9 cellular contexts compared by ENCODE assay signal in the genomic region with DNA sequence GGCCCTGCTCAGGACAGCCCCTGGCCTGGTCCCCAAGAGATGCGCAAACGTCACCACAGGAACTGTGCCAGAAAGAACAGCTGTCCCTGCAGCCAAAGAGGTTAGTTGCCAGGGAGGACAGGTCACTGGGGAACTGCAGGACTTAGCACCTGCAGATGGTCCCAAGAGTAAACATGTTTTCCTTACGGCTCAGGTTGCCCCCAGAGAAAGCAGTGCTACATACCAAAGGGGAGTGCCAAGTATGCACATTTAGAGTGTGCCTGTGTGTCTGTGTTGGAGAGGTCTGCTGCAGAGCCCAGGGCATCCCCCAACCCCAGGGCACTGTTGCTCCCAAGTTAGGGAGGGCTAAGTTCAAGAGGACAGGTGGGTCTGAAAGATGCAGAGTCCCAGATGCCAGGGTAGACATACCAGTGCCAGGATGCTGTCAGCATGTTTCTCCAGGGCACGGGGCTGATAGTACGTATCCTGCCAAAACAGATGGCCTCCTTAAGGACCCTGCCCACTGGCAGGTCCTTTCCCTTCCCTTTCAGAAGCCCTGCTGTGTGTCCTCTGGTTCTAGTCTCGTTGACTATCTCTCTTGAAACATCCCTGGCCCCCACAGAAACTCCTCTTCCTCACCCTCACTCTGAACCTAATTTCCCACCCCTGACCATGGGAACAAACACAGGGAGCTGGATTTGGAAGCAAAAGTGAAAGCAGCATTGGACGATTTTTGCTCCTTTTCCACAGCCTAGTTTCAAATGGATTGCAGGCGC. TPM values are rescaled to one million over a fixed set of nuclear protein-coding genes. Genes with fewer than 3 reads are reported as not detected.
DNase-seq lines count a peak whose midpoint lies in the region; ATAC-seq and TF ChIP-seq lines count a peak whose summit lies in the region.
"Had no signal": no experiment of that assay in that cellular context is flagged by ENCODE, and none has a peak within 500 bp of the region (broad histone marks: within the 10 kb centered on the region; RNA-seq: fewer than 3 reads in every experiment).

No MANE protein-coding gene starts in this region.

- peaks cover 32% of the 10 kb centered on the region for H3K36me3 Mint-ChIP-seq in brain

- no peak for TF ChIP-seq EP300 in tibial nerve (IDR thresholded peaks at IDR 0.05)

- TF ChIP-seq RAD21 in liver (IDR thresholded peaks at IDR 0.05): no peak

- TF ChIP-seq POLR2A in tibial nerve (IDR thresholded peaks at IDR 0.05): no peak

- H3K27me3 Mint-ChIP-seq in brain: peaks cover 4% of the 10 kb centered on the region

- H3K27me3 ChIP-seq in liver (ENCODE audit: control insufficient read depth in 4 of 4, insufficient read depth in 4 of 4, low read length in 3 of 4) (no peaks in the 10 kb centered on the region), tibial nerve (no peaks in the 10 kb centered on the region)

- WGBS in liver: 21% methylated on average over 8 of the region's 8 CpGs
- WGBS in tibial nerve, 2 donors: 12 to 19% methylated on average over 8 of the region's 8 CpGs

- peak; percentile 40 for DNase-seq in DMS 273 treated with DMSO at 0.1 percent for 48 hours (lab: John Stamatoyannopoulos, UW)
- peak; percentile 44 for DNase-seq in NCI-H146 treated with DMSO at 0.1 percent for 48 hours (lab: John Stamatoyannopoulos, UW; ENCODE audit: unreplicated experiment)
- DNase-seq in tibial nerve (ENCODE audit: low spot score in 2 of 2): no peak
- no peak for DNase-seq in stimulated activated CD4-positive, alpha-beta T cell treated with anti-CD3 and anti-CD28 coated beads, Interleukin-2, amount 100 ng/mL, for 48 hours

- H3K4me1 ChIP-seq in liver (ENCODE audit: control insufficient read depth in 4 of 4, insufficient read depth in 4 of 4, low read length in 3 of 4) (peaks cover 0 to 17% (median 14%) of the 10 kb centered on the region in 4 donors), tibial nerve (peaks cover 0 to 38% (median 16%) of the 10 kb centered on the region in 4 donors)

- H3K4me3 ChIP-seq in liver (ENCODE audit: low read depth in 1 of 3, low read length in 3 of 3): peak overlapping the region; percentile 72 to 96 (median 73)
- peak overlapping the region; percentile 61 to 92 (median 76) for H3K4me3 ChIP-seq in tibial nerve

- TF ChIP-seq CTCF in brain (conservative IDR thresholded peaks at IDR 0.05) (no peak), liver (IDR thresholded peaks at IDR 0.05; ENCODE audit: low read depth, low read length, missing input control) (no peak), tibial nerve (IDR thresholded peaks at IDR 0.05) (no peak)

- peaks cover 24% of the 10 kb centered on the region for H3K4me1 Mint-ChIP-seq in brain

- H3K9me3 ChIP-seq in liver (ENCODE audit: control insufficient read depth in 4 of 4, low read length in 3 of 4): no peaks in the 10 kb centered on the region
- H3K9me3 ChIP-seq in tibial nerve: no peaks in the 10 kb centered on the region

- ATAC-seq in esophagus mucosa (no peak), HG02759 (IDR thresholded peaks at IDR 0.05; ENCODE audit: unreplicated experiment) (no peak)

- peak overlapping the region; percentile 85 to 98 for H3K9ac ChIP-seq in liver (ENCODE audit: low read depth in 1 of 2, low read length in 2 of 2)

- H3K9me3 Mint-ChIP-seq in brain: no peaks in the 10 kb centered on the region

- peaks cover 2 to 7% (median 5%) of the 10 kb centered on the region in 4 donors for H3K36me3 ChIP-seq in liver (ENCODE audit: control insufficient read depth in 4 of 4, insufficient read depth in 3 of 4, low read depth in 1 of 4, low read length in 3 of 4)
- H3K36me3 ChIP-seq in tibial nerve: peaks cover 0 to 33% (median 0%) of the 10 kb centered on the region in 3 donors

- H3K27ac Mint-ChIP-seq in brain: peak overlapping the region; percentile 88 to 100 (median 99)

- peak overlapping the region; percentile 91 to 97 (median 96) for H3K4me3 Mint-ChIP-seq in brain

- peak overlapping the region; percentile 94 for H3K27ac ChIP-seq in liver (ENCODE audit: low read depth in 1 of 2, low read length in 2 of 2)
- peak overlapping the region; percentile 89 to 98 (median 96) for H3K27ac ChIP-seq in tibial nerve

TF ChIP-seq in liver, 16 proteins besides CTCF, POLR2A, EP300 and RAD21:
- no peak for TF ChIP-seq JUND (IDR thresholded peaks at IDR 0.05)
- no peak for TF ChIP-seq YY1 (IDR thresholded peaks at IDR 0.05)
- TF ChIP-seq NR2F2 (IDR thresholded peaks at IDR 0.05): no peak
- TF ChIP-seq, protein P1, sequence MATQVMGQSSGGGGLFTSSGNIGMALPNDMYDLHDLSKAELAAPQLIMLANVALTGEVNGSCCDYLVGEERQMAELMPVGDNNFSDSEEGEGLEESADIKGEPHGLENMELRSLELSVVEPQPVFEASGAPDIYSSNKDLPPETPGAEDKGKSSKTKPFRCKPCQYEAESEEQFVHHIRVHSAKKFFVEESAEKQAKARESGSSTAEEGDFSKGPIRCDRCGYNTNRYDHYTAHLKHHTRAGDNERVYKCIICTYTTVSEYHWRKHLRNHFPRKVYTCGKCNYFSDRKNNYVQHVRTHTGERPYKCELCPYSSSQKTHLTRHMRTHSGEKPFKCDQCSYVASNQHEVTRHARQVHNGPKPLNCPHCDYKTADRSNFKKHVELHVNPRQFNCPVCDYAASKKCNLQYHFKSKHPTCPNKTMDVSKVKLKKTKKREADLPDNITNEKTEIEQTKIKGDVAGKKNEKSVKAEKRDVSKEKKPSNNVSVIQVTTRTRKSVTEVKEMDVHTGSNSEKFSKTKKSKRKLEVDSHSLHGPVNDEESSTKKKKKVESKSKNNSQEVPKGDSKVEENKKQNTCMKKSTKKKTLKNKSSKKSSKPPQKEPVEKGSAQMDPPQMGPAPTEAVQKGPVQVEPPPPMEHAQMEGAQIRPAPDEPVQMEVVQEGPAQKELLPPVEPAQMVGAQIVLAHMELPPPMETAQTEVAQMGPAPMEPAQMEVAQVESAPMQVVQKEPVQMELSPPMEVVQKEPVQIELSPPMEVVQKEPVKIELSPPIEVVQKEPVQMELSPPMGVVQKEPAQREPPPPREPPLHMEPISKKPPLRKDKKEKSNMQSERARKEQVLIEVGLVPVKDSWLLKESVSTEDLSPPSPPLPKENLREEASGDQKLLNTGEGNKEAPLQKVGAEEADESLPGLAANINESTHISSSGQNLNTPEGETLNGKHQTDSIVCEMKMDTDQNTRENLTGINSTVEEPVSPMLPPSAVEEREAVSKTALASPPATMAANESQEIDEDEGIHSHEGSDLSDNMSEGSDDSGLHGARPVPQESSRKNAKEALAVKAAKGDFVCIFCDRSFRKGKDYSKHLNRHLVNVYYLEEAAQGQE (IDR thresholded peaks at IDR 0.05): no peak
- TF ChIP-seq FOXA1 (IDR thresholded peaks at IDR 0.05): no peak
- TF ChIP-seq, protein P2, sequence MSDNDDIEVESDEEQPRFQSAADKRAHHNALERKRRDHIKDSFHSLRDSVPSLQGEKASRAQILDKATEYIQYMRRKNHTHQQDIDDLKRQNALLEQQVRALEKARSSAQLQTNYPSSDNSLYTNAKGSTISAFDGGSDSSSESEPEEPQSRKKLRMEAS (IDR thresholded peaks at IDR 0.05): no peak
- no peak for TF ChIP-seq FOXA2 (IDR thresholded peaks at IDR 0.05)
- TF ChIP-seq ZBTB33 (IDR thresholded peaks at IDR 0.05): no peak
- no peak for TF ChIP-seq RXRA (IDR thresholded peaks at IDR 0.05)
- TF ChIP-seq TAF1 (conservative IDR thresholded peaks at IDR 0.05): no peak
- TF ChIP-seq, protein P3, sequence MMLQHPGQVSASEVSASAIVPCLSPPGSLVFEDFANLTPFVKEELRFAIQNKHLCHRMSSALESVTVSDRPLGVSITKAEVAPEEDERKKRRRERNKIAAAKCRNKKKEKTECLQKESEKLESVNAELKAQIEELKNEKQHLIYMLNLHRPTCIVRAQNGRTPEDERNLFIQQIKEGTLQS (IDR thresholded peaks at IDR 0.05): no peak
- TF ChIP-seq GABPA (IDR thresholded peaks at IDR 0.05 in 1 of 2, conservative IDR thresholded peaks at IDR 0.05 in 1 of 2): no peak
- no peak for TF ChIP-seq SP1 (IDR thresholded peaks at IDR 0.05)
- TF ChIP-seq EGR1 (IDR thresholded peaks at IDR 0.05; ENCODE audit: low read depth in 2 of 2): no peak
- TF ChIP-seq HNF4G (IDR thresholded peaks at IDR 0.05): no peak
- TF ChIP-seq HNF4A (conservative IDR thresholded peaks at IDR 0.05): no peak

RNA-seq across cellular contexts. Expression of gene ABHD16A, which starts 1.3 kb away (rescaled TPM):
- polyA plus RNA-seq in brain (ENCODE audit: insufficient read depth, low read depth, low replicate concordance): 90.4 TPM
- total RNA-seq in liver: 10 to 100 TPM; 39.1 to 59.4 TPM
- polyA plus RNA-seq in liver: 10 to 100 TPM; 26.6 to 30.8 TPM
- total RNA-seq in tibial nerve: 10 to 100 TPM; 37.1 to 62.1 (median 49.9) TPM
- 28.3 TPM for total RNA-seq in esophagus mucosa

RNA-seq across cellular contexts. Expression of gene LY6G6F, which starts 4.8 kb away (rescaled TPM):
- polyA plus RNA-seq in brain (ENCODE audit: insufficient read depth, low read depth, low replicate concordance): not detected
- total RNA-seq in liver: 1 to 10 TPM in 1 of 2 donors, under 1 TPM in 1; 0.08 to 3.2 TPM
- polyA plus RNA-seq in liver: not detected
- not detected for total RNA-seq in tibial nerve
- total RNA-seq in esophagus mucosa: not detected
- total RNA-seq: NCI-H460 had no signal

RNA-seq across cellular contexts. Expression of gene LY6G6D, which starts 13.3 kb away (rescaled TPM):
- polyA plus RNA-seq in brain (ENCODE audit: insufficient read depth, low read depth, low replicate concordance): not detected
- not detected for total RNA-seq in liver
- polyA plus RNA-seq in liver: not detected
- total RNA-seq in tibial nerve: not detected
- total RNA-seq in esophagus mucosa: not detected
- total RNA-seq: NCI-H460 had no signal

RNA-seq across cellular contexts. Expression of gene LY6G6C, which starts 19.7 kb away (rescaled TPM):
- polyA plus RNA-seq in brain (ENCODE audit: insufficient read depth, low read depth, low replicate concordance) (not detected), liver (not detected)
- total RNA-seq in liver (not detected), tibial nerve (not detected), esophagus mucosa (10.8 TPM)
- total RNA-seq: NCI-H460 had no signal

RNA-seq across cellular contexts. Expression of gene LY6G5C, which starts 21.0 kb away (rescaled TPM):
- polyA plus RNA-seq in brain (ENCODE audit: insufficient read depth, low read depth, low replicate concordance) (7.6 TPM), liver (1 to 10 TPM; 1.1 to 2.5 TPM)
- total RNA-seq in liver (1 to 10 TPM in 1 of 2 donors, under 1 TPM in 1; 0.59 to 1.1 TPM), tibial nerve (under 1 TPM in 1 of 4 donors, not detected in 3; 0.84 TPM), esophagus mucosa (0.72 TPM)

Comparison
In these comparisons a context has a peak if more than half of its experiments do, and no peak if none do; other contexts are left out.
1. DNase-seq: peak in DMS 273 treated with DMSO at 0.1 percent for 48 hours (single experiment) and NCI-H146 treated with DMSO at 0.1 percent for 48 hours (single experiment); none in tibial nerve (0 of 2) and stimulated activated CD4-positive, alpha-beta T cell treated with anti-CD3 and anti-CD28 coated beads, Interleukin-2, amount 100 ng/mL, for 48 hours (0 of 2).